ENCODE assay signal across 8 cellular contexts in the genomic region with DNA sequence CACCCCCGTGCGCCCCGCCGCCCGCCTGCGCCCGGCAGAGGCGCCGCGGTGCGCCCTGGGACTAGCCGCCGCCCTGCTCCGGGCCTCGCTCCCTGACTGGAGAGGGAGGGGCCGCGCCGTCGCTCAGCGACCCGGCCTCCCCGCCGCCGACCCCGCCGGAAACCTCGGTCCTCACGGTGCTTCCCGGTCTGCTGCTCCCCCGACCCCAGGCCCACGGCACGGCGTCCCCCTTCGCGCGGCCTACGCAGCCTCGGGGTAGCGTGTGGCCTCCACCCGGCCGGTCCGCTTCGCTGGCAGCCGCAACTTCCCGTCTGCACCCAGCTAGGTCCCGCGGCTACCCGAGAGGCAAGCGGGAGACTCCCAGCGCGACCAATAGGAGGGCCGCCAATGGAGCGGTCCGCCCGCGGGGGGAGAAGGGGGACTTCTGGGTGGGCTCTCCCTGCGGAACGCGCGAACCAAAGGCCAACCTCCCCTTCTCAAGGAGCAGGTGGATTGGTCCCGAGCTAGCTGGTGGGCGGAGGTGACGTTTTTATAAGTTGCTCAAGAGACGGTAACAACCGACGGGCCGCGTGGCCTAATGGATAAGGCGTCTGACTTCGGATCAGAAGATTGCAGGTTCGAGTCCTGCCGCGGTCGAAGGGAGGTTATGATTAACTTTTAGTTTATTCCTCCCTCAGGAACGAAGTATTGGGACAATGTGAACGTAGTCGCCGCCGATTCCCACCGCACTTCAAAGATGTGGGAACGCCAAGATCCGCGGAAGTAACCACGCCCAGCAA. TPM values are rescaled to one million over a fixed set of nuclear protein-coding genes. Genes with fewer than 3 reads are reported as not detected.
DNase-seq lines count a peak whose midpoint lies in the region; ATAC-seq, FAIRE-seq and TF ChIP-seq lines count a peak whose summit lies in the region.

A gene (minus strand): TSS at position 315 of the 779 bp plus-strand sequence. CDS start 1,070 bp downstream, outside the sequence.

- H4K20me1 ChIP-seq in HepG2 (ENCODE audit: insufficient read depth, low read length): peaks cover 7% of the 10 kb centered on the region; the same call in 1 of the 2 replicates

- intact Hi-C loops in activated CD4-positive, alpha-beta memory T cell treated with anti-CD3 and anti-CD28 coated beads for 36 hours (cut with micrococcal nuclease): loop anchor here (1.0 to 10.0 kb wide), 6 partner anchors 91 to 710 kb away; a partner anchor contains a TSS
- intact Hi-C loops in HepG2 (cut with micrococcal nuclease; ENCODE audit: unreplicated experiment): loop anchor here (1.0 kb wide), 1 partner anchor 91 kb away; a partner anchor contains a TSS

- peaks cover 4% of the 10 kb centered on the region for H3K9me3 Mint-ChIP-seq in activated CD4-positive, alpha-beta memory T cell treated with anti-CD3 and anti-CD28 coated beads for 36 hours

- H3K36me3 Mint-ChIP-seq in activated CD4-positive, alpha-beta memory T cell treated with anti-CD3 and anti-CD28 coated beads for 36 hours: peaks cover 38% of the 10 kb centered on the region

- peaks cover 18 to 29% of the 10 kb centered on the region in 2 experiments for H3K36me3 ChIP-seq in HepG2 (replicated peaks in 1 of 2; ENCODE audit: control insufficient read depth in 1 of 2, insufficient read depth in 2 of 2, low read length in 2 of 2)

- WGBS in HepG2 (ENCODE audit: low lambda C conversion rate): 2% methylated on average over 25 of the region's 84 CpGs

- H3K4me2 ChIP-seq in HepG2 (ENCODE audit: low read depth, low read length): peak within 1 kb of the TSS; percentile 92

- peaks cover 4% of the 10 kb centered on the region for H3K27me3 Mint-ChIP-seq in activated CD4-positive, alpha-beta memory T cell treated with anti-CD3 and anti-CD28 coated beads for 36 hours

- CTCF ChIA-PET in activated CD4-positive, alpha-beta memory T cell treated with anti-CD3 and anti-CD28 coated beads for 36 hours (lab: Charles Lee): interaction anchor here (1.4 to 6.6 kb wide), 3 partner anchors 24 to 128 kb away, joined by 4 to 58 read pairs (median 19); no protein-coding TSS in a partner anchor
- CTCF ChIA-PET in HepG2 (lab: Yijun Ruan, JAX; ENCODE audit: low intra/inter-chr PET ratio, low total read pairs): no interaction called here

- in situ Hi-C loops in HepG2 (cut with HindIII; ENCODE audit: extremely low pct_ligation_motif_present, low pct_unique_long_range_greater_than_20kb): no loop called here

- peaks cover 57% of the 10 kb centered on the region for H3K4me1 ChIP-seq in HepG2 (ENCODE audit: insufficient read depth, low read length)

- peaks cover 50% of the 10 kb centered on the region for H3K4me1 Mint-ChIP-seq in activated CD4-positive, alpha-beta memory T cell treated with anti-CD3 and anti-CD28 coated beads for 36 hours (ENCODE audit: low read depth)

- peak within 1 kb of the TSS; percentile 0 for H2AFZ ChIP-seq in HepG2 (ENCODE audit: low read length)

- H3K4me3 Mint-ChIP-seq in activated CD4-positive, alpha-beta memory T cell treated with anti-CD3 and anti-CD28 coated beads for 36 hours: peak within 1 kb of the TSS; percentile 85

- BruUV-seq in HepG2 (replicated peaks; lab: Mats Ljungman, UMichigan): TSS peak; percentile 100

- H3K27ac ChIP-seq in HepG2 (ENCODE audit: extremely low read length, insufficient read depth, low read length): peak within 1 kb of the TSS; percentile 83

- peak; percentile 84 for FAIRE-seq in HepG2 (lab: Jason Lieb, UNC)

- H3K4me3 ChIP-seq in HepG2 (replicated peaks in 1 of 3; ENCODE audit: insufficient read depth in 1 of 3, low read depth in 2 of 3, low read length in 3 of 3): peak within 1 kb of the TSS; percentile 86 to 91 (median 88)

- peak; percentile 9; the same call in 1 of the 2 replicates for TF ChIP-seq RAD21 in HepG2 (CRISPR knock-in tag; IDR thresholded peaks at IDR 0.05)

- H3K9ac ChIP-seq in HepG2 (ENCODE audit: insufficient read depth, low read depth, low read length): peak within 1 kb of the TSS; percentile 85

- DNase-seq in CD1c-positive myeloid dendritic cell (ENCODE audit: extremely low spot score) (peak; percentile 100), NCI-H82 treated with DMSO at 0.1 percent for 48 hours (lab: John Stamatoyannopoulos, UW; ENCODE audit: unreplicated experiment) (peak; percentile 96), dermis microvascular lymphatic vessel endothelial cell (ENCODE audit: low read depth in 2 of 2) (peak; percentile 98 to 100), HepG2 (ENCODE audit: low spot score) (peak; percentile 96)
- DNase-seq in activated CD4-positive, alpha-beta memory T cell treated with anti-CD3 and anti-CD28 coated beads for 36 hours: peak; percentile 99
- DNase-seq in stimulated activated CD4-positive, alpha-beta T cell treated with anti-CD3 and anti-CD28 coated beads, Interleukin-4, amount 100 ng/mL, for 1 hour: peak; percentile 97

- peaks cover 0 to 5% of the 10 kb centered on the region in 2 experiments; a peak in 1 of 5 replicates for H3K27me3 ChIP-seq in HepG2 (ENCODE audit: control insufficient read depth in 1 of 2, insufficient read depth in 2 of 2, low read length in 2 of 2)

- TF ChIP-seq EP300 in HepG2 (IDR thresholded peaks at IDR 0.05; ENCODE audit: low read depth in 2 of 2, low read length in 2 of 2) (no peak), HepG2 (CRISPR knock-in tag; IDR thresholded peaks at IDR 0.05; ENCODE audit: borderline replicate concordance) (peak; percentile 50; the same call in 1 of the 2 replicates)

- H3K27ac Mint-ChIP-seq in activated CD4-positive, alpha-beta memory T cell treated with anti-CD3 and anti-CD28 coated beads for 36 hours: peak within 1 kb of the TSS; percentile 93

- peak; percentile 95 to 98 for TF ChIP-seq POLR2A in HepG2 (IDR thresholded peaks at IDR 0.05; ENCODE audit: insufficient read depth in 1 of 2, low read depth in 2 of 2, low read length in 2 of 2)

- no peak; the same call in 1 of the 2 replicates for TF ChIP-seq CTCF in HepG2 (CRISPR knock-in tag; IDR thresholded peaks at IDR 0.05)

- POLR2A ChIA-PET in activated CD4-positive, alpha-beta memory T cell treated with anti-CD3 and anti-CD28 coated beads for 36 hours (lab: Charles Lee): interaction anchor here (1.0 kb wide), 1 partner anchor 241 kb away, joined by 4 read pairs; a partner anchor contains a TSS
- POLR2A ChIA-PET in HepG2 (lab: Yijun Ruan, JAX): interaction anchor here (0.8 to 1.3 kb wide), 7 partner anchors 9 to 246 kb away, joined by 3 to 9 read pairs (median 4); a partner anchor contains a TSS

- no peaks in the 10 kb centered on the region for H3K9me3 ChIP-seq in HepG2 (ENCODE audit: low read length)

- peaks cover 27% of the 10 kb centered on the region for H3K79me2 ChIP-seq in HepG2 (ENCODE audit: insufficient read depth, low read length)

- ATAC-seq in GM19438 (IDR thresholded peaks at IDR 0.05; ENCODE audit: low read depth, unreplicated experiment) (peak; percentile 88), HG03575 (IDR thresholded peaks at IDR 0.05; ENCODE audit: extremely low read depth, insufficient number of reproducible peaks, low FRiP score, unreplicated experiment) (peak; percentile 60), HepG2 (peak; percentile 93)

TF ChIP-seq in HepG2, 621 proteins besides CTCF, POLR2A, EP300 and RAD21 (continues in another document):
- no peak for TF ChIP-seq ATM (IDR thresholded peaks at IDR 0.05; ENCODE audit: borderline replicate concordance)
- TF ChIP-seq ZFP37 (CRISPR knock-in tag; IDR thresholded peaks at IDR 0.05; ENCODE audit: borderline replicate concordance): peak; percentile 41; the same call in 1 of the 2 replicates
- no peak for TF ChIP-seq REXO4 (CRISPR knock-in tag; IDR thresholded peaks at IDR 0.05; ENCODE audit: borderline replicate concordance)

RNA-seq across cellular contexts. Expression of the gene that starts here (rescaled TPM):
- 10 to 100 TPM; 94.8 to 97.4 TPM for total RNA-seq in activated CD4-positive, alpha-beta memory T cell treated with anti-CD3 and anti-CD28 coated beads for 36 hours
- total RNA-seq in dermis microvascular lymphatic vessel endothelial cell (53.5 and 67.1 TPM in 2 replicates), HepG2 (2016; rRNA removed; fragmentation: Illumina TruSeq; extraction: Trizol) (19.1 and 35.5 TPM in 2 replicates)
- total RNA-seq in HepG2 (2016; cell fraction: cytosol; rRNA removed; fragmentation: Illumina TruSeq; extraction: Trizol; ENCODE audit: low read depth): 6.9 and 8.0 TPM in 2 replicates
- total RNA-seq in HepG2 (2016; cell fraction: insoluble cytoplasmic fraction; rRNA removed; fragmentation: Illumina TruSeq; extraction: Trizol): 16.0 and 36.6 TPM in 2 replicates
- total RNA-seq in HepG2 (2016; cell fraction: membrane; rRNA removed; fragmentation: Illumina TruSeq; extraction: Trizol): 11.4 and 21.6 TPM in 2 replicates
- total RNA-seq in HepG2 (2016; cell fraction: nucleus; rRNA removed; fragmentation: Illumina TruSeq; extraction: Trizol): 38.6 and 60.2 TPM in 2 replicates
- 25.7 and 26.6 TPM in 2 replicates for polyA plus RNA-seq in HepG2 (2011; rRNA removed)
- 13.7 and 15.2 TPM in 2 replicates for polyA plus RNA-seq in HepG2 (2011; cell fraction: cytosol; rRNA removed)
- polyA plus RNA-seq in HepG2 (2011; cell fraction: nucleus; rRNA removed): 142 and 145 TPM in 2 replicates
- polyA plus RNA-seq in HepG2 (2012): 28.3 and 36.3 TPM in 2 replicates
- 3.7 and 4.1 TPM in 2 replicates for polyA plus RNA-seq in HepG2 (2016; cell fraction: cytosol; fragmentation: Illumina TruSeq; extraction: Trizol; ENCODE audit: low read depth)
- 16.4 and 17.4 TPM in 2 replicates for polyA plus RNA-seq in HepG2 (2016; cell fraction: insoluble cytoplasmic fraction; fragmentation: Illumina TruSeq; extraction: Trizol; ENCODE audit: low read depth)
- 6.7 and 7.3 TPM in 2 replicates for polyA plus RNA-seq in HepG2 (2016; cell fraction: membrane; fragmentation: Illumina TruSeq; extraction: Trizol; ENCODE audit: low read depth)
- 82.0 and 91.8 TPM in 2 replicates for polyA plus RNA-seq in HepG2 (2016; cell fraction: nucleus; fragmentation: Illumina TruSeq; extraction: Trizol; ENCODE audit: insufficient read depth, low read depth)
- 52.1 and 71.8 TPM in 2 replicates for polyA minus RNA-seq in HepG2 (2011; rRNA and poly(A)+ RNA removed; ENCODE audit: low replicate concordance)
- 13.2 and 24.3 TPM in 2 replicates for polyA minus RNA-seq in HepG2 (2011; cell fraction: cytosol; rRNA and poly(A)+ RNA removed)
- polyA minus RNA-seq in HepG2 (2011; cell fraction: nucleus; rRNA and poly(A)+ RNA removed): 84.7 and 98.0 TPM in 2 replicates

Comparison
In these comparisons a context has a peak if more than half of its experiments do, and no peak if none do; other contexts are left out.
1. Peak in every context shown above with its lines: DNase-seq, ATAC-seq, H3K4me3 ChIP-seq and H3K27ac ChIP-seq.